ENCODE assay signal across 18 cellular contexts in the genomic region with DNA sequence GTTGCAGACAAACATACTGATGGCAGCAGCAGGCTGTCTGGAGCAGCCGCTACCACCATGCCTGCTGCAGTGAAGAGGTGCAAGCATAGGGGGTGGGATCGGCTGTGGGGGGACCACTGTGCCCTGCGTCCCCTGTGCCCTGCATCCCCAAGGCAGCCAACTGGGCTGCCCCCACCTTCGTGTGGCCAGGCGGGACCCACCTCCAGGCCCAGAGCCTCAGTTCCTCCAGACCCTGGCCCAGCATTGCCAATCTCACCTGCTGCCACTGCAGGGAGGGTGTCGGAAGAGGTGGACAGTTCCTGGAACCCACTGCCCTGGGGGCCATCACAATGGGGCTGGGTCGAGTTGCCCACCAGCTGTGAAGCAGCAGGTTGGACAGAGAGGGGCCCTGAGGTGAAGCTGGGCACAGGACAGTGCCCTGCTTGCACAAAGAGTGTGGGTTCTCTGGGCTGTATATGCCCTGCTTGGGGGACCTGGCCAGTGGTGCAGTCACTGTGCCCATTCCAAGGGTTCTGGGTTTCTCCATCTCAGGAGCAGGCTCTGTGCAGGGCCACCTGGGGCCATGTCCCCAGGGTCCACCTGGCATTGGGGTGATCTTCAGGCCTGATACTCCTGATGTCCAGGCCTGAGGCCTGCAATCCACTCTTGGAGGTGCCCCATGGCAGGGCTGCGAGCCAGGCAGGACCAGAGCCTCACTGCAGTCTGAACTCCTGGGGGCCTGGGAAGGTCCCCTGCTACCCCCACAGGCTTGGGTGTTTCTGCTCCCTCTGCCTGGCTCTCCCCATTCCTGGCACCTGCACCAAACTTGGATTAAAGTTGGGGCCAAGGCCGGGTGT.
DNase-seq lines count a peak whose midpoint lies in the region; ATAC-seq and TF ChIP-seq lines count a peak whose summit lies in the region.
"Had no signal": no experiment of that assay in that cellular context is flagged by ENCODE, and none has a peak within 500 bp of the region (broad histone marks: within the 10 kb centered on the region; RNA-seq: fewer than 3 reads in every experiment).

No MANE protein-coding gene starts in this region.

- DNase-seq in stimulated activated naive CD8-positive, alpha-beta T cell treated with anti-CD3 and anti-CD28 coated beads, Interleukin-15, amount 100 ng/mL, for 72 hours = no peak
- no peak for DNase-seq in stimulated activated naive CD8-positive, alpha-beta T cell treated with anti-CD3 and anti-CD28 coated beads, Interleukin-15, Interleukin-2, amounts not matched to agents 100 U/mL and 50 U/mL, for 24 hours
- DNase-seq in lower lobe of right lung = no peak
- no peak for DNase-seq in stimulated activated effector memory CD8-positive, alpha-beta T cell treated with anti-CD3 and anti-CD28 coated beads, Interleukin-12 subunit alpha, Interleukin-12 subunit beta, amount 100 ng/mL, for 72 hours (ENCODE audit: low spot score in 2 of 2)
- no peak for DNase-seq in aorta
- DNase-seq in foreskin fibroblast = no peak
- DNase-seq in NCI-H1105 (lab: John Stamatoyannopoulos, UW) = no peak
- DNase-seq in NCI-H146 (lab: John Stamatoyannopoulos, UW) = no peak
- DNase-seq: ACHN; BE2C; C1 segment of cervical spinal cord; CD4-positive, CD25-positive, alpha-beta regulatory T cell; CD8-positive, alpha-beta memory T cell; COR-L47; GM23248 had no signal

- H3K4me3 Mint-ChIP-seq in stimulated activated naive CD8-positive, alpha-beta T cell treated with anti-CD3 and anti-CD28 coated beads, Interleukin-15, amount 100 ng/mL, for 72 hours = no peak overlapping the region
- H3K4me3 Mint-ChIP-seq in stimulated activated effector memory CD8-positive, alpha-beta T cell treated with anti-CD3 and anti-CD28 coated beads, Interleukin-12 subunit alpha, Interleukin-12 subunit beta, amount 100 ng/mL, for 72 hours = no peak overlapping the region
- H3K4me3 Mint-ChIP-seq: CD4-positive, CD25-positive, alpha-beta regulatory T cell; CD8-positive, alpha-beta memory T cell; IgD-negative memory B cell had no signal

- WGBS in aorta, 2 donors = 92 to 94% methylated on average over 9 of the region's 9 CpGs

- no peaks in the 10 kb centered on the region for H3K36me3 Mint-ChIP-seq in stimulated activated effector memory CD8-positive, alpha-beta T cell treated with anti-CD3 and anti-CD28 coated beads, Interleukin-12 subunit alpha, Interleukin-12 subunit beta, amount 100 ng/mL, for 72 hours
- H3K36me3 Mint-ChIP-seq: CD4-positive, CD25-positive, alpha-beta regulatory T cell; CD8-positive, alpha-beta memory T cell; IgD-negative memory B cell had no signal

- no peak overlapping the region for H3K27ac Mint-ChIP-seq in stimulated activated naive CD8-positive, alpha-beta T cell treated with anti-CD3 and anti-CD28 coated beads, Interleukin-15, amount 100 ng/mL, for 72 hours
- no peak overlapping the region for H3K27ac Mint-ChIP-seq in stimulated activated effector memory CD8-positive, alpha-beta T cell treated with anti-CD3 and anti-CD28 coated beads, Interleukin-12 subunit alpha, Interleukin-12 subunit beta, amount 100 ng/mL, for 72 hours
- H3K27ac Mint-ChIP-seq: CD4-positive, CD25-positive, alpha-beta regulatory T cell; CD8-positive, alpha-beta memory T cell; IgD-negative memory B cell had no signal

- no peaks in the 10 kb centered on the region for H3K9me3 ChIP-seq in lower lobe of right lung
- H3K9me3 ChIP-seq in aorta (ENCODE audit: control insufficient read depth, low read length) = no peaks in the 10 kb centered on the region
- H3K9me3 ChIP-seq: BE2C, HAP-1 had no signal

- H3K4me1 ChIP-seq in lower lobe of right lung (no peaks in the 10 kb centered on the region), aorta (ENCODE audit: control insufficient read depth in 1 of 2, insufficient read depth in 2 of 2, low read length in 2 of 2) (no peaks in the 10 kb centered on the region)
- H3K4me1 ChIP-seq: BE2C, HAP-1 had no signal

- H3K36me3 ChIP-seq in lower lobe of right lung (no peaks in the 10 kb centered on the region), aorta (ENCODE audit: control insufficient read depth in 1 of 2, insufficient read depth in 2 of 2, low read length in 1 of 2) (no peaks in the 10 kb centered on the region)
- H3K36me3 ChIP-seq: BE2C, HAP-1 had no signal

- H3K27ac ChIP-seq in lower lobe of right lung (no peak overlapping the region), aorta (ENCODE audit: low read depth in 1 of 2, low read length in 2 of 2) (no peak overlapping the region)
- H3K27ac ChIP-seq: GM23248, HL-60 had no signal

- no peaks in the 10 kb centered on the region for H3K27me3 ChIP-seq in lower lobe of right lung (ENCODE audit: low read depth)
- no peaks in the 10 kb centered on the region for H3K27me3 ChIP-seq in aorta (ENCODE audit: control insufficient read depth in 1 of 2, insufficient read depth in 2 of 2, low read length in 1 of 2)
- H3K27me3 ChIP-seq: BE2C had no signal

- no peak for TF ChIP-seq CTCF in lower lobe of right lung (IDR thresholded peaks at IDR 0.05)
- no peak for TF ChIP-seq CTCF in foreskin fibroblast (IDR thresholded peaks at IDR 0.05; ENCODE audit: low read depth, low read length)

- H3K27me3 Mint-ChIP-seq in stimulated activated naive CD8-positive, alpha-beta T cell treated with anti-CD3 and anti-CD28 coated beads, Interleukin-15, amount 100 ng/mL, for 72 hours = no peaks in the 10 kb centered on the region
- H3K27me3 Mint-ChIP-seq: CD4-positive, CD25-positive, alpha-beta regulatory T cell; IgD-negative memory B cell had no signal

- intact Hi-C loops in lower lobe of right lung (cut with DNase I) (no loop called here), aorta (cut with DNase I) (no loop called here)

- H3K4me1 Mint-ChIP-seq in stimulated activated naive CD8-positive, alpha-beta T cell treated with anti-CD3 and anti-CD28 coated beads, Interleukin-15, amount 100 ng/mL, for 72 hours = no peaks in the 10 kb centered on the region
- H3K4me1 Mint-ChIP-seq in stimulated activated effector memory CD8-positive, alpha-beta T cell treated with anti-CD3 and anti-CD28 coated beads, Interleukin-12 subunit alpha, Interleukin-12 subunit beta, amount 100 ng/mL, for 72 hours = no peaks in the 10 kb centered on the region
- H3K4me1 Mint-ChIP-seq: CD4-positive, CD25-positive, alpha-beta regulatory T cell; CD8-positive, alpha-beta memory T cell; IgD-negative memory B cell had no signal

- H3K4me3 ChIP-seq in lower lobe of right lung (no peak overlapping the region), aorta (ENCODE audit: low read length in 2 of 2) (no peak overlapping the region), foreskin fibroblast (ENCODE audit: low read depth in 1 of 2, low read length in 2 of 2) (no peak overlapping the region)
- H3K4me3 ChIP-seq: GM23248, HAP-1 had no signal

- H3K9me3 Mint-ChIP-seq in stimulated activated naive CD8-positive, alpha-beta T cell treated with anti-CD3 and anti-CD28 coated beads, Interleukin-15, amount 100 ng/mL, for 72 hours = peaks cover 0 to 7% of the 10 kb centered on the region in 2 donors
- no peaks in the 10 kb centered on the region for H3K9me3 Mint-ChIP-seq in stimulated activated effector memory CD8-positive, alpha-beta T cell treated with anti-CD3 and anti-CD28 coated beads, Interleukin-12 subunit alpha, Interleukin-12 subunit beta, amount 100 ng/mL, for 72 hours
- H3K9me3 Mint-ChIP-seq: IgD-negative memory B cell had no signal

- ATAC-seq in stimulated activated naive CD8-positive, alpha-beta T cell treated with anti-CD3 and anti-CD28 coated beads, Interleukin-15, amount 100 ng/mL, for 72 hours = peak; percentile 37
- ATAC-seq in stimulated activated naive CD8-positive, alpha-beta T cell treated with anti-CD3 and anti-CD28 coated beads, Interleukin-15, Interleukin-2, amounts not matched to agents 100 U/mL and 50 U/mL, for 24 hours = no peak
- ATAC-seq in lower lobe of right lung (peak; percentile 27 to 29), aorta (ENCODE audit: low FRiP score) (peak; percentile 48)
- peak; percentile 39 for ATAC-seq in stimulated activated effector memory CD8-positive, alpha-beta T cell treated with anti-CD3 and anti-CD28 coated beads, Interleukin-12 subunit alpha, Interleukin-12 subunit beta, amount 100 ng/mL, for 72 hours
